In the genomic region with DNA sequence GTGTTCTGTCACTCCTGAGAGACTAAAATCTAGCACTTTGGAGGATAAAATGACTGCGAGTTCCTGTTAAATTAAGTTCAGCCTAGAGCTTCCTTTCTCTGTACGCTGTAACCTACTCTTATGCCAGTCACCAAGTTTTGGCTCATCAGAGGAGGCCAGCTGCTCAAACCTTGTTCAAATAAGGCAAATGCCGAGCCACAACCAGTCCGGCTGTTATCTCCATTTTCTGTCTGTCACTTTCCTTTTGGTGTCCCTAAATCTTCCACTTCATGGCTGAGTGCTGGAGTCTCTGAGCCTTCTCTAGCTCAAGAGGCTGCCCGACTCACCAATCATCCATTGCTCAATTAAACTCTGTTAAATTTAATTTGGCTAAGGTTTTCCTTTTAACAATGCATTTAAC, we compare ENCODE assay signal across 24 cellular contexts. TPM values are rescaled to one million over a fixed set of nuclear protein-coding genes. Genes with fewer than 3 reads are reported as not detected.
"Had no signal": no experiment of that assay in that cellular context is flagged by ENCODE, and none has a peak within 500 bp of the region (broad histone marks: within the 10 kb centered on the region; RNA-seq: fewer than 3 reads in every experiment).

No MANE protein-coding gene starts in this region.

- DNase-seq: activated CD4-positive, alpha-beta T cell treated with anti-CD3 and anti-CD28 coated beads, Interleukin-2, amount 10 ng/mL, durations not matched to agents 24 days and 14 days; activated CD4-positive, alpha-beta T cell treated with anti-CD3 and anti-CD28 coated beads, Interleukin-2, amount 50 U/mL, for 48 hours; activated CD4-positive, CD25-positive, alpha-beta regulatory T cell treated with anti-CD3 and anti-CD28 coated beads, Interleukin-2, amount 50 U/mL, for 72 hours; activated CD8-positive, alpha-beta memory T cell treated with anti-CD3 and anti-CD28 coated beads, Interleukin-2, amount 10 ng/mL, durations not matched to agents 7 days and 5 days; activated naive CD4-positive, alpha-beta T cell treated with anti-CD3 and anti-CD28 coated beads, Interleukin-2, amount 50 U/mL, for 16 hours; activated T-cell treated with anti-CD3 and anti-CD28 coated beads, Interleukin-2, amount 50 U/mL, for 4 hours; anterior cingulate cortex; caudate nucleus; KG1; MG63; MV-4-11; NCI-H1092 treated with DMSO at 0.1 percent for 48 hours; NCI-H1417 treated with DMSO at 0.1 percent for 48 hours; NCI-H1694; NCI-H2029; NCI-H2107; NCI-H2171 treated with DMSO at 0.1 percent for 48 hours; NCI-H226; NCI-H69; PC-9; SHP77 treated with DMSO at 0.1 percent for 48 hours had no signal

- H3K4me2 ChIP-seq: PC-9 had no signal

- H3K36me3 ChIP-seq: adrenal gland, MG63 had no signal

- H3K27ac ChIP-seq: adrenal gland, PC-9 had no signal

- H3K4me1 ChIP-seq: adrenal gland had no signal

- H3K27me3 ChIP-seq: adrenal gland, MG63 had no signal

- H3K9me3 ChIP-seq: adrenal gland, MG63 had no signal

- ATAC-seq: activated CD8-positive, alpha-beta memory T cell treated with anti-CD3 and anti-CD28 coated beads, Interleukin-2, amount 10 ng/mL, durations not matched to agents 7 days and 5 days; activated T-cell treated with anti-CD3 and anti-CD28 coated beads, Interleukin-2, amount 50 U/mL, for 4 hours; activated T-helper 17 cell treated with anti-CD3 and anti-CD28 coated beads, Interleukin-2, amount 50 U/mL, for 72 hours; WTC11 had no signal

- H2AFZ ChIP-seq: PC-9 had no signal

- H3K4me3 ChIP-seq: adrenal gland, MG63, PC-9 had no signal

RNA-seq across cellular contexts. Expression of gene PXDN, which starts 33.5 kb away (rescaled TPM):
- total RNA-seq: activated T-helper 17 cell treated with anti-CD3 and anti-CD28 coated beads, Interleukin-2, amount 50 U/mL, for 72 hours had no signal
